In the genomic region with DNA sequence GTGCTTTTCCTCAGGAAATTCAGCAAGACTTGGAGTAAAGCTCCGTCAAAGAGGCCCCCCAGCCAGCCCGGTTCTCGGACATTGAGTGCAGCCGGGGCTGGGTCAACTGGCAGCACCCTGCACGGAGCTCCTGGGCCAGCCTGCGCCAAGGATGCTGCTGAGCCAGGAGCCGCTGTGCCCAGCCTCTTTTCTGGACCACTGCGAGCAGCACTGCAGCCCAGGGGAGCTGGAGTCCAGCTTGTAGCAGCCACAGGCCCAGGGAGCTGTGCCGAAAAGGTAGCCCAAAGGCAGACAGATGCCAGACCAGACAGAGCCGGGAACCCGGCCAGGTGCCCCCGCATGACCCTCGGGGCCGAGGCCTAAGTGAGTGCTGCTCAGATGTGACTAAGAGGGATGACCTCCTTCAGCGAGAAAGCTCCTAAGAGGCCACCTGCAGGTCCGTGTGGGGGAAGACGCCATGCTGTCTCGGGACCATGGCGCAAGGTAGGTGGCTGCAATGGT, we compare ENCODE assay signal across 13 cellular contexts. TPM values are rescaled to one million over a fixed set of nuclear protein-coding genes. Genes with fewer than 3 reads are reported as not detected.
DNase-seq lines count a peak whose midpoint lies in the region; ATAC-seq, FAIRE-seq and TF ChIP-seq lines count a peak whose summit lies in the region.
"Had no signal": no experiment of that assay in that cellular context is flagged by ENCODE, and none has a peak within 500 bp of the region (broad histone marks: within the 10 kb centered on the region; RNA-seq: fewer than 3 reads in every experiment).

No MANE protein-coding gene starts in this region.

- H3K36me3 Mint-ChIP-seq in CD8-positive, alpha-beta T cell, result no peaks in the 10 kb centered on the region
- H3K36me3 Mint-ChIP-seq in neural progenitor cell, result peaks cover 22% of the 10 kb centered on the region

- H2AFZ ChIP-seq in neural progenitor cell (replicated peaks), result no peak overlapping the region

- H3K36me3 ChIP-seq in CD8-positive, alpha-beta T cell (ENCODE audit: insufficient read depth, low read length), result no peaks in the 10 kb centered on the region
- H3K36me3 ChIP-seq in MG63 (peaks cover 12% of the 10 kb centered on the region), esophagus muscularis mucosa (no peaks in the 10 kb centered on the region), neural progenitor cell (no peaks in the 10 kb centered on the region)

- TF ChIP-seq POLR2A in esophagus muscularis mucosa (IDR thresholded peaks at IDR 0.05; ENCODE audit: low read depth) (no peak), H54 (IDR thresholded peaks at IDR 0.05; ENCODE audit: low read depth, low read length) (no peak)

- FAIRE-seq in H54 (lab: Jason Lieb, UNC), result no peak
- FAIRE-seq: islet of Langerhans had no signal

- TF ChIP-seq EP300 in esophagus muscularis mucosa (IDR thresholded peaks at IDR 0.05), result no peak

- H3K4me2 ChIP-seq in neural progenitor cell, result no peak overlapping the region

- no peaks in the 10 kb centered on the region for H3K9me3 ChIP-seq in CD8-positive, alpha-beta T cell (ENCODE audit: low read length)
- H3K9me3 ChIP-seq in MG63, result no peaks in the 10 kb centered on the region
- no peaks in the 10 kb centered on the region for H3K9me3 ChIP-seq in esophagus muscularis mucosa
- H3K9me3 ChIP-seq in neural progenitor cell (ENCODE audit: low read depth), result no peaks in the 10 kb centered on the region

- no peak for ATAC-seq in CD8-positive, alpha-beta T cell
- ATAC-seq in HG03025 (IDR thresholded peaks at IDR 0.05; ENCODE audit: low FRiP score, unreplicated experiment), result no peak
- ATAC-seq: activated CD8-positive, alpha-beta memory T cell treated with anti-CD3 and anti-CD28 coated beads, Interleukin-2, amount 10 ng/mL, durations not matched to agents 7 days and 5 days had no signal

- no peak overlapping the region for H3K27ac Mint-ChIP-seq in CD8-positive, alpha-beta T cell
- H3K27ac Mint-ChIP-seq in neural progenitor cell, result peak overlapping the region; percentile 74
- H3K27ac Mint-ChIP-seq: activated CD8-positive, alpha-beta memory T cell treated with anti-CD3 and anti-CD28 coated beads, Interleukin-2, amount 10 ng/mL, durations not matched to agents 7 days and 5 days had no signal

- H3K9ac ChIP-seq in neural progenitor cell, result no peak overlapping the region

- H3K4me1 ChIP-seq in CD8-positive, alpha-beta T cell (ENCODE audit: insufficient read depth, low read length), result peaks cover 28% of the 10 kb centered on the region
- H3K4me1 ChIP-seq in esophagus muscularis mucosa, result peaks cover 7 to 25% (median 15%) of the 10 kb centered on the region in 4 donors
- H3K4me1 ChIP-seq in neural progenitor cell, result no peaks in the 10 kb centered on the region

- no peak overlapping the region for H3K27ac ChIP-seq in CD8-positive, alpha-beta T cell (ENCODE audit: low read depth, low read length)
- peak overlapping the region in 3 of 4 donors; percentile 22 to 97 (median 95) for H3K27ac ChIP-seq in esophagus muscularis mucosa (replicated peaks in 1 of 4)
- H3K27ac ChIP-seq in neural progenitor cell, result no peak overlapping the region
- H3K27ac ChIP-seq: C4-2B had no signal

- intact Hi-C loops in CD8-positive, alpha-beta T cell (cut with DNase I, micrococcal nuclease), result loop anchor here in 1 of 2 experiments (2.0 to 10.0 kb wide), 4 partner anchors 213 to 1108 kb away; a partner anchor contains a TSS
- intact Hi-C loops in esophagus muscularis mucosa (cut with DNase I), result no loop called here

- H3K4me3 Mint-ChIP-seq in CD8-positive, alpha-beta T cell, result peak overlapping the region; percentile 31
- H3K4me3 Mint-ChIP-seq in neural progenitor cell, result no peak overlapping the region

- CTCF ChIA-PET in CD8-positive, alpha-beta T cell (lab: Charles Lee), result interaction anchor here (0.5 to 1.7 kb wide), 3 partner anchors 9 to 210 kb away, joined by 3 to 4 read pairs (median 3); no protein-coding TSS in a partner anchor

- DNase-seq in CD8-positive, alpha-beta T cell, result no peak
- DNase-seq in MG63 (peak; percentile 49), esophagus muscularis mucosa (ENCODE audit: extremely low spot score) (no peak), neural progenitor cell (ENCODE audit: low spot score) (peak; percentile 14), NCI-H1436 (lab: John Stamatoyannopoulos, UW) (no peak), H54 (ENCODE audit: insufficient read length, low spot score) (no peak), Kasumi-1 (lab: John Stamatoyannopoulos, UW) (no peak)
- DNase-seq: activated CD8-positive, alpha-beta memory T cell treated with anti-CD3 and anti-CD28 coated beads, Interleukin-2, amount 10 ng/mL, durations not matched to agents 7 days and 5 days; NCI-H1436 treated with DMSO at 0.1 percent for 48 hours; NCI-H69 had no signal

- H3K79me2 ChIP-seq in neural progenitor cell (ENCODE audit: low read depth), result peaks cover 30% of the 10 kb centered on the region

- no peak overlapping the region for H3K4me3 ChIP-seq in CD8-positive, alpha-beta T cell (ENCODE audit: low read depth, low read length)
- H3K4me3 ChIP-seq in MG63 (no peak overlapping the region), esophagus muscularis mucosa (no peak overlapping the region), neural progenitor cell (no peak overlapping the region)

- POLR2A ChIA-PET in CD8-positive, alpha-beta T cell (lab: Charles Lee), result interaction anchor here (1.1 to 4.5 kb wide), 3 partner anchors 8 to 15 kb away, joined by 3 to 24 read pairs (median 3); a partner anchor contains a TSS

- peaks cover 21% of the 10 kb centered on the region for H3F3A ChIP-seq in neural progenitor cell (ENCODE audit: low read depth)

- no peaks in the 10 kb centered on the region for H3K9me3 Mint-ChIP-seq in CD8-positive, alpha-beta T cell
- H3K9me3 Mint-ChIP-seq in neural progenitor cell, result no peaks in the 10 kb centered on the region

- 82% methylated on average over 4 of the region's 19 CpGs for WGBS in esophagus muscularis mucosa

- peaks cover 8% of the 10 kb centered on the region for H4K20me1 ChIP-seq in neural progenitor cell (ENCODE audit: low read depth)

- no peak for TF ChIP-seq CTCF in CD8-positive, alpha-beta T cell (IDR thresholded peaks at IDR 0.05)
- TF ChIP-seq CTCF in esophagus muscularis mucosa (IDR thresholded peaks at IDR 0.05) (no peak), neural progenitor cell (IDR thresholded peaks at IDR 0.05) (no peak)

- H3K27me3 ChIP-seq in CD8-positive, alpha-beta T cell (ENCODE audit: insufficient read depth, low read length), result no peaks in the 10 kb centered on the region
- H3K27me3 ChIP-seq in MG63 (no peaks in the 10 kb centered on the region), esophagus muscularis mucosa (no peaks in the 10 kb centered on the region), neural progenitor cell (no peaks in the 10 kb centered on the region)

- peaks cover 47% of the 10 kb centered on the region for H3K4me1 Mint-ChIP-seq in CD8-positive, alpha-beta T cell (ENCODE audit: low read depth)
- H3K4me1 Mint-ChIP-seq in neural progenitor cell, result peaks cover 11% of the 10 kb centered on the region

- no peaks in the 10 kb centered on the region for H3K27me3 Mint-ChIP-seq in CD8-positive, alpha-beta T cell (ENCODE audit: low read depth)
- H3K27me3 Mint-ChIP-seq in neural progenitor cell (ENCODE audit: insufficient read depth, low read depth), result peaks cover 4% of the 10 kb centered on the region
- H3K27me3 Mint-ChIP-seq: activated CD8-positive, alpha-beta memory T cell treated with anti-CD3 and anti-CD28 coated beads, Interleukin-2, amount 10 ng/mL, durations not matched to agents 7 days and 5 days had no signal

RNA-seq across cellular contexts. Expression of a gene that starts 7.3 kb away (rescaled TPM):
- 1 to 10 TPM; 2.2 to 2.3 TPM for total RNA-seq in CD8-positive, alpha-beta T cell
- total RNA-seq in MG63 (2014; rRNA removed; shearing (Covaris generic); ENCODE audit: low replicate concordance), result 2.3 and 3.2 TPM in 2 replicates
- total RNA-seq in esophagus muscularis mucosa (10 to 100 TPM in 1 of 4 donors, 1 to 10 TPM in 3; 3.4 to 15.0 (median 6.4) TPM), neural progenitor cell (ENCODE audit: low replicate concordance) (23.2 and 24.6 TPM in 2 replicates)

RNA-seq across cellular contexts. Expression of a gene that starts 7.7 kb away (rescaled TPM):
- 1,000 to 10,000 TPM; 2,135 to 2,231 TPM for total RNA-seq in CD8-positive, alpha-beta T cell
- 1,753 and 2,210 TPM in 2 replicates for total RNA-seq in MG63 (2014; rRNA removed; shearing (Covaris generic); ENCODE audit: low replicate concordance)
- total RNA-seq in esophagus muscularis mucosa (1,000 to 10,000 TPM in 2 of 4 donors, 100 to 1,000 TPM in 2; 597 to 2,221 (median 1,586) TPM), neural progenitor cell (ENCODE audit: low replicate concordance) (2,670 and 2,741 TPM in 2 replicates)

RNA-seq across cellular contexts. Expression of a gene that starts 44.2 kb away (rescaled TPM):
- 10 to 100 TPM; 12.2 to 14.4 TPM for total RNA-seq in CD8-positive, alpha-beta T cell
- 40.6 and 93.7 TPM in 2 replicates for total RNA-seq in MG63 (2014; rRNA removed; shearing (Covaris generic); ENCODE audit: low replicate concordance)
- total RNA-seq in esophagus muscularis mucosa (10 to 100 TPM; 16.1 to 22.6 (median 21.0) TPM), neural progenitor cell (ENCODE audit: low replicate concordance) (34.1 and 39.2 TPM in 2 replicates)

Comparison
In these comparisons a context has a peak if more than half of its experiments do, and no peak if none do; other contexts are left out.
1. DNase-seq: peak in MG63 (single experiment) and neural progenitor cell (single experiment); none in CD8-positive, alpha-beta T cell (0 of 7), esophagus muscularis mucosa (single experiment), NCI-H1436 (single experiment), H54 (single experiment) and Kasumi-1 (0 of 2).
2. H3K27ac ChIP-seq: peak in esophagus muscularis mucosa (3 of 4); none in CD8-positive, alpha-beta T cell (single experiment) and neural progenitor cell (single experiment).